16 cellular contexts compared by ENCODE assay signal in genomic region chr9:130981761-130982147, GRCh38. TPM values are rescaled to one million over a fixed set of nuclear protein-coding genes. Genes with fewer than 3 reads are reported as not detected.
DNase-seq lines count a peak whose midpoint lies in the region; ATAC-seq and TF ChIP-seq lines count a peak whose summit lies in the region.
"Had no signal": no experiment of that assay in that cellular context is flagged by ENCODE, and none has a peak within 500 bp of the region (broad histone marks: within the 10 kb centered on the region; RNA-seq: fewer than 3 reads in every experiment).

No MANE protein-coding gene starts in this region.

- WGBS in mesenchymal stem cell = 77% methylated on average over 14 of the region's 14 CpGs

- no peak for TF ChIP-seq CTCF in GM23338 (conservative IDR thresholded peaks at IDR 0.05; ENCODE audit: low read depth in 2 of 2)
- TF ChIP-seq CTCF in WTC11 (IDR thresholded peaks at IDR 0.05) = no peak

- no peak overlapping the region for H4K91ac ChIP-seq in mesenchymal stem cell (ENCODE audit: low read length)

- no peak overlapping the region for H2AK5ac ChIP-seq in mesenchymal stem cell (ENCODE audit: low read length, severe bottlenecking)

- no peaks in the 10 kb centered on the region for H3K9me3 ChIP-seq in mesenchymal stem cell (ENCODE audit: control insufficient read depth, low read length)
- H3K9me3 ChIP-seq: HAP-1, SJSA1 had no signal

- H2AFZ ChIP-seq in GM23338 (peak overlapping the region; percentile 52; the same call in 1 of the 2 replicates), mesenchymal stem cell (ENCODE audit: low read depth, low read length) (no peak overlapping the region)
- H2AFZ ChIP-seq: PC-9 had no signal

- H3K9me2 ChIP-seq in GM23338 (ENCODE audit: insufficient read depth) = no peaks in the 10 kb centered on the region

- H3K79me1 ChIP-seq in mesenchymal stem cell (replicated peaks; ENCODE audit: low read length, poor library complexity, severe bottlenecking) = no peaks in the 10 kb centered on the region

- H3K4ac ChIP-seq in mesenchymal stem cell (ENCODE audit: low read depth in 1 of 2, low read length in 2 of 2) = no peak overlapping the region

- H2BK120ac ChIP-seq in mesenchymal stem cell (ENCODE audit: low read depth, low read length) = no peak overlapping the region

- H3K4me1 Mint-ChIP-seq in GM23338 (peaks cover 7% of the 10 kb centered on the region; the same call in 2 of the 3 replicates), WTC11 (peaks cover 1% of the 10 kb centered on the region; the same call in 1 of the 2 replicates)
- no peaks in the 10 kb centered on the region for H3K4me1 Mint-ChIP-seq in stimulated activated memory B cell treated with anti-CD40 and anti-IgM and Interleukin-4, amounts not matched to agents 10 μg/mL and 1 μg/mL and 100 μg/mL, for 72 hours

- no peaks in the 10 kb centered on the region for H3K9me3 Mint-ChIP-seq in GM23338
- no peaks in the 10 kb centered on the region for H3K9me3 Mint-ChIP-seq in WTC11
- H3K9me3 Mint-ChIP-seq in stimulated activated memory B cell treated with anti-CD40 and anti-IgM and Interleukin-4, amounts not matched to agents 10 μg/mL and 1 μg/mL and 100 μg/mL, for 72 hours = no peaks in the 10 kb centered on the region

- no peak overlapping the region for H2BK5ac ChIP-seq in mesenchymal stem cell (ENCODE audit: low read depth, low read length, poor library complexity, severe bottlenecking)

- ATAC-seq in GM23338 (no peak), WTC11 (no peak)
- no peak for ATAC-seq in stimulated activated memory B cell treated with anti-CD40 and anti-IgM and Interleukin-4, amounts not matched to agents 10 μg/mL and 1 μg/mL and 100 μg/mL, for 72 hours

- CTCF ChIA-PET in WTC11 (lab: Charles Lee) = interaction anchor here (1.2 to 3.2 kb wide), 3 partner anchors 10 to 17 kb away, joined by 4 to 20 read pairs (median 7); no protein-coding TSS in a partner anchor

- H3K4me2 ChIP-seq in GM23338 (no peak overlapping the region), mesenchymal stem cell (ENCODE audit: low read length, poor library complexity, severe bottlenecking) (no peak overlapping the region)
- H3K4me2 ChIP-seq: KMS-11, PC-9 had no signal

- H3K4me3 ChIP-seq in GM23338 = no peak overlapping the region
- H3K4me3 ChIP-seq in mesenchymal stem cell (ENCODE audit: insufficient read depth in 1 of 2, low read depth in 1 of 2, low read length in 2 of 2) = no peak overlapping the region
- H3K4me3 ChIP-seq: HAP-1, PC-9, SJSA1 had no signal

- H3K27me3 Mint-ChIP-seq in GM23338 (ENCODE audit: insufficient read depth, low read depth, poor library complexity) = peaks cover 8% of the 10 kb centered on the region
- H3K27me3 Mint-ChIP-seq in WTC11 (ENCODE audit: low read depth) = no peaks in the 10 kb centered on the region
- peaks cover 25% of the 10 kb centered on the region for H3K27me3 Mint-ChIP-seq in stimulated activated memory B cell treated with anti-CD40 and anti-IgM and Interleukin-4, amounts not matched to agents 10 μg/mL and 1 μg/mL and 100 μg/mL, for 72 hours

- H3K27ac Mint-ChIP-seq in GM23338 (no peak overlapping the region), WTC11 (0 out of 2 replicates have a peak overlapping the region, but pooled peaks have one; percentile 60)
- no peak overlapping the region for H3K27ac Mint-ChIP-seq in stimulated activated memory B cell treated with anti-CD40 and anti-IgM and Interleukin-4, amounts not matched to agents 10 μg/mL and 1 μg/mL and 100 μg/mL, for 72 hours

- no peak overlapping the region for H3K27ac ChIP-seq in GM23338 (ENCODE audit: low read depth)
- H3K27ac ChIP-seq in mesenchymal stem cell (ENCODE audit: low read length, poor library complexity, severe bottlenecking) = no peak overlapping the region
- H3K27ac ChIP-seq: C4-2B, KMS-11, PC-9, SJSA1 had no signal

- H2BK15ac ChIP-seq in mesenchymal stem cell (ENCODE audit: low read depth, poor library complexity, severe bottlenecking) = no peak overlapping the region

- H3K14ac ChIP-seq in mesenchymal stem cell (ENCODE audit: low read length in 2 of 2) = peak overlapping the region in 1 of 2 experiments; percentile 46

- no peaks in the 10 kb centered on the region for H3K79me2 ChIP-seq in GM23338 (replicated peaks; ENCODE audit: insufficient read depth)

- no peak overlapping the region for H3K4me3 Mint-ChIP-seq in GM23338
- no peak overlapping the region for H3K4me3 Mint-ChIP-seq in WTC11
- no peak overlapping the region for H3K4me3 Mint-ChIP-seq in stimulated activated memory B cell treated with anti-CD40 and anti-IgM and Interleukin-4, amounts not matched to agents 10 μg/mL and 1 μg/mL and 100 μg/mL, for 72 hours

- H3K23ac ChIP-seq in mesenchymal stem cell (ENCODE audit: low read length in 2 of 2) = no peak overlapping the region

- no peaks in the 10 kb centered on the region for H3F3A ChIP-seq in GM23338 (replicated peaks; ENCODE audit: low read depth)

- H3K36me3 Mint-ChIP-seq in GM23338 (ENCODE audit: low read depth) (no peaks in the 10 kb centered on the region), WTC11 (no peaks in the 10 kb centered on the region)
- no peaks in the 10 kb centered on the region for H3K36me3 Mint-ChIP-seq in stimulated activated memory B cell treated with anti-CD40 and anti-IgM and Interleukin-4, amounts not matched to agents 10 μg/mL and 1 μg/mL and 100 μg/mL, for 72 hours

- POLR2A ChIA-PET in WTC11 (lab: Charles Lee) = no interaction called here

- H3K4me1 ChIP-seq in GM23338 (ENCODE audit: insufficient read depth) = no peaks in the 10 kb centered on the region
- H3K4me1 ChIP-seq in mesenchymal stem cell (ENCODE audit: control insufficient read depth, insufficient read depth, low read depth, low read length) = peaks cover 2% of the 10 kb centered on the region
- H3K4me1 ChIP-seq: HAP-1, SJSA1 had no signal

- no peaks in the 10 kb centered on the region for H3K27me3 ChIP-seq in GM23338 (ENCODE audit: insufficient read depth)
- peaks cover 30 to 78% of the 10 kb centered on the region in 2 experiments for H3K27me3 ChIP-seq in mesenchymal stem cell (ENCODE audit: control insufficient read depth in 1 of 2, insufficient read depth in 1 of 2, low read length in 2 of 2)

- H3K9ac ChIP-seq in mesenchymal stem cell (ENCODE audit: low read length) = no peak overlapping the region
- H3K9ac ChIP-seq: KMS-11 had no signal

- peak; percentile 15 to 33 for DNase-seq in NCI-H187 (lab: John Stamatoyannopoulos, UW)
- no peak for DNase-seq in NCI-H187 treated with DMSO at 0.1 percent for 48 hours (lab: John Stamatoyannopoulos, UW)
- no peak for DNase-seq in GM23338 (ENCODE audit: low spot score)
- DNase-seq in WTC11 (ENCODE audit: low spot score) = no peak
- peak; percentile 19 for DNase-seq in renal cortical epithelial cell (ENCODE audit: low read depth)
- no peak for DNase-seq in mesenchymal stem cell
- DNase-seq: NCI-H1048, NCI-H2029, NCI-H345, PC-9 had no signal

- H3K18ac ChIP-seq in mesenchymal stem cell (ENCODE audit: low read depth in 1 of 2, low read length in 2 of 2) = no peak overlapping the region

- no peak overlapping the region for H2BK12ac ChIP-seq in mesenchymal stem cell (ENCODE audit: low read length in 2 of 2)

- no peaks in the 10 kb centered on the region for H4K20me1 ChIP-seq in GM23338 (replicated peaks; ENCODE audit: insufficient read depth)

- H4K8ac ChIP-seq in mesenchymal stem cell (ENCODE audit: low read length) = no peak overlapping the region

- H3K36me3 ChIP-seq in GM23338 (ENCODE audit: insufficient read depth) (no peaks in the 10 kb centered on the region), mesenchymal stem cell (ENCODE audit: control insufficient read depth in 1 of 2, insufficient read depth in 2 of 2, low read depth in 1 of 2, low read length in 2 of 2) (no peaks in the 10 kb centered on the region)
- H3K36me3 ChIP-seq: HAP-1, SJSA1 had no signal

TF ChIP-seq in GM23338, 12 proteins besides CTCF, POLR2A, EP300 and RAD21 (continues in another document):
- TF ChIP-seq NANOG (IDR thresholded peaks at IDR 0.05; ENCODE audit: borderline replicate concordance) (no peak), ETS1 (IDR thresholded peaks at IDR 0.05) (no peak), POLR2AphosphoS5 (IDR thresholded peaks at IDR 0.05; ENCODE audit: low read depth) (no peak), ZNF331 (CRISPR knock-in tag; IDR thresholded peaks at IDR 0.05; ENCODE audit: low read depth) (no peak)

TF ChIP-seq in WTC11, 78 proteins besides CTCF, POLR2A, EP300 and RAD21 (continues in another document):
- TF ChIP-seq CREB1 (CRISPR knock-in tag; IDR thresholded peaks at IDR 0.05) = no peak
- no peak for TF ChIP-seq ZNF423 (CRISPR knock-in tag; IDR thresholded peaks at IDR 0.05)
- no peak for TF ChIP-seq ZSCAN18 (CRISPR knock-in tag; IDR thresholded peaks at IDR 0.05)
- no peak for TF ChIP-seq IRF1 (CRISPR knock-in tag; IDR thresholded peaks at IDR 0.05)

RNA-seq across cellular contexts. Expression of gene LAMC3, which starts 27.2 kb away (rescaled TPM):
- 19.2 and 27.4 TPM in 2 replicates for total RNA-seq in GM23338 (2014; rRNA removed; shearing (Covaris generic))
- polyA plus RNA-seq in GM23338 (2016; fragmentation: Nextera tagmentation; extraction: Ambion mirVana) = 8.2 and 9.0 TPM in 2 replicates
- total RNA-seq in WTC11 (2021) = 35.9 to 50.9 TPM (median 36.0 TPM) in 3 replicates
- 0.05 TPM in 1 of 2 replicates, not detected in the other for total RNA-seq in renal cortical epithelial cell
- polyA plus RNA-seq in mesenchymal stem cell (2013, experiment 1 of 2) = 0.48 TPM
- 0.71 TPM for polyA plus RNA-seq in mesenchymal stem cell (2013, experiment 2 of 2)
- total RNA-seq: M059J, SJSA1 had no signal

RNA-seq across cellular contexts. Expression of gene FIBCD1, which starts 42.7 kb away (rescaled TPM):
- 4.4 and 15.5 TPM in 2 replicates for total RNA-seq in GM23338 (2014; rRNA removed; shearing (Covaris generic))
- 5.6 and 9.0 TPM in 2 replicates for polyA plus RNA-seq in GM23338 (2016; fragmentation: Nextera tagmentation; extraction: Ambion mirVana)
- total RNA-seq in WTC11 (2021) (6.6 to 9.1 TPM (median 8.8 TPM) in 3 replicates), renal cortical epithelial cell (0.52 and 7.9 TPM in 2 replicates)
- 0.40 TPM for polyA plus RNA-seq in mesenchymal stem cell (2013, experiment 1 of 2)
- polyA plus RNA-seq in mesenchymal stem cell (2013, experiment 2 of 2) = 0.44 TPM

Comparison
In these comparisons a context has a peak if more than half of its experiments do, and no peak if none do; other contexts are left out.
1. DNase-seq: peak in NCI-H187 (2 of 2) and renal cortical epithelial cell (single experiment); none in NCI-H187 treated with DMSO at 0.1 percent for 48 hours (single experiment), GM23338 (single experiment), WTC11 (single experiment) and mesenchymal stem cell (single experiment).
2. RNA of gene LAMC3, which starts 27.2 kb away (total RNA-seq): 35.9 to 50.9 TPM in WTC11 and 19.2 to 27.4 TPM in GM23338; 0.05 TPM in renal cortical epithelial cell; every median in the first group is over 10 times any median in the second.